In genomic region chr1:86731416-86731815, GRCh38 we compare ENCODE assay signal across 28 cellular contexts.
"Had no signal": no experiment of that assay in that cellular context is flagged by ENCODE, and none has a peak within 500 bp of the region (broad histone marks: within the 10 kb centered on the region; RNA-seq: fewer than 3 reads in every experiment).

No MANE protein-coding gene starts in this region.

- H3K4me1 Mint-ChIP-seq: activated CD4-positive, alpha-beta T cell treated with anti-CD3 and anti-CD28 coated beads for 36 hours; activated naive CD4-positive, alpha-beta T cell treated with anti-CD3 and anti-CD28 coated beads, Interleukin-2, amount 10 ng/mL, durations not matched to agents 7 days and 5 days; central memory CD8-positive, alpha-beta T cell had no signal

- H3K9me3 ChIP-seq: adrenal gland, body of pancreas, esophagus squamous epithelium, gastroesophageal sphincter, heart right ventricle had no signal

- H3K27ac ChIP-seq: adrenal gland, body of pancreas, coronary artery, dorsolateral prefrontal cortex, epithelial cell of prostate, esophagus squamous epithelium, gastroesophageal sphincter, heart right ventricle had no signal

- H3K4me1 ChIP-seq: adrenal gland, body of pancreas, esophagus squamous epithelium, gastroesophageal sphincter had no signal

- DNase-seq: activated CD4-positive, alpha-beta memory T cell treated with anti-CD3 and anti-CD28 coated beads, Interleukin-2, amount 10 ng/mL, durations not matched to agents 7 days and 5 days; activated CD4-positive, alpha-beta T cell treated with anti-CD3 and anti-CD28 coated beads for 36 hours; activated CD4-positive, alpha-beta T cell treated with anti-CD3 and anti-CD28 coated beads, Interleukin-2, amount 10 ng/mL, durations not matched to agents 24 days and 14 days; activated CD4-positive, CD25-positive, alpha-beta regulatory T cell; activated CD4-positive, CD25-positive, alpha-beta regulatory T cell treated with anti-CD3 and anti-CD28 coated beads, Interleukin-2, amount 50 U/mL, for 72 hours; activated CD8-positive, alpha-beta memory T cell treated with anti-CD3 and anti-CD28 coated beads, Interleukin-2, amount 50 U/mL, for 48 hours; activated gamma-delta T cell; activated naive CD4-positive, alpha-beta T cell; activated naive CD4-positive, alpha-beta T cell treated with anti-CD3 and anti-CD28 coated beads, Interleukin-2, amount 10 ng/mL, durations not matched to agents 7 days and 5 days; activated T-cell treated with anti-CD3 and anti-CD28 coated beads for 4 hours; activated T-cell treated with anti-CD3 and anti-CD28 coated beads, Interleukin-2, amount 50 U/mL, for 24 hours; activated T-cell treated with anti-CD3 and anti-CD28 coated beads, Interleukin-2, amount 50 U/mL, for 72 hours; adrenal gland; amygdala; aorta; body of pancreas; dorsolateral prefrontal cortex; effector memory CD4-positive, alpha-beta T cell; esophagus squamous epithelium; foreskin melanocyte; heart right ventricle; T-helper 2 cell had no signal

- H3K4me3 Mint-ChIP-seq: activated CD4-positive, alpha-beta memory T cell treated with anti-CD3 and anti-CD28 coated beads, Interleukin-2, amount 10 ng/mL, durations not matched to agents 7 days and 5 days; activated CD4-positive, alpha-beta T cell treated with anti-CD3 and anti-CD28 coated beads for 36 hours; activated CD4-positive, alpha-beta T cell treated with anti-CD3 and anti-CD28 coated beads, Interleukin-2, amount 10 ng/mL, durations not matched to agents 24 days and 14 days; activated naive CD4-positive, alpha-beta T cell treated with anti-CD3 and anti-CD28 coated beads, Interleukin-2, amount 10 ng/mL, durations not matched to agents 7 days and 5 days; activated T-cell treated with anti-CD3 and anti-CD28 coated beads, Interleukin-2, amount 50 U/mL, for 24 hours; activated T-cell treated with anti-CD3 and anti-CD28 coated beads, Interleukin-2, amount 50 U/mL, for 72 hours; central memory CD8-positive, alpha-beta T cell; dendritic cell treated with granulocyte-macrophage colony-stimulating factor and Interleukin-4, amounts not matched to agents 40 ng/mL and 50 ng/mL, for 4 days had no signal

- H3K27ac Mint-ChIP-seq: activated CD4-positive, alpha-beta memory T cell treated with anti-CD3 and anti-CD28 coated beads, Interleukin-2, amount 10 ng/mL, durations not matched to agents 7 days and 5 days; activated CD4-positive, alpha-beta T cell treated with anti-CD3 and anti-CD28 coated beads for 36 hours; activated CD4-positive, alpha-beta T cell treated with anti-CD3 and anti-CD28 coated beads, Interleukin-2, amount 10 ng/mL, durations not matched to agents 24 days and 14 days; activated naive CD4-positive, alpha-beta T cell treated with anti-CD3 and anti-CD28 coated beads, Interleukin-2, amount 10 ng/mL, durations not matched to agents 7 days and 5 days; activated naive CD4-positive, alpha-beta T cell treated with anti-CD3 and anti-CD28 coated beads, Interleukin-2, amount 50 U/mL, for 72 hours; activated T-cell treated with anti-CD3 and anti-CD28 coated beads, Interleukin-2, amount 50 U/mL, for 72 hours; dendritic cell treated with granulocyte-macrophage colony-stimulating factor and Interleukin-4, amounts not matched to agents 40 ng/mL and 50 ng/mL, for 4 days had no signal

- H3K4me3 ChIP-seq: adrenal gland, body of pancreas, coronary artery, dorsolateral prefrontal cortex, esophagus squamous epithelium, gastroesophageal sphincter, heart right ventricle had no signal

- H3K27me3 Mint-ChIP-seq: activated CD4-positive, alpha-beta memory T cell treated with anti-CD3 and anti-CD28 coated beads, Interleukin-2, amount 10 ng/mL, durations not matched to agents 7 days and 5 days; activated CD4-positive, alpha-beta T cell treated with anti-CD3 and anti-CD28 coated beads for 36 hours; activated CD4-positive, alpha-beta T cell treated with anti-CD3 and anti-CD28 coated beads, Interleukin-2, amount 10 ng/mL, durations not matched to agents 24 days and 14 days; activated naive CD4-positive, alpha-beta T cell treated with anti-CD3 and anti-CD28 coated beads, Interleukin-2, amount 10 ng/mL, durations not matched to agents 7 days and 5 days; activated T-cell treated with anti-CD3 and anti-CD28 coated beads, Interleukin-2, amount 50 U/mL, for 24 hours; central memory CD8-positive, alpha-beta T cell; dendritic cell treated with granulocyte-macrophage colony-stimulating factor and Interleukin-4, amounts not matched to agents 40 ng/mL and 50 ng/mL, for 4 days had no signal

- ATAC-seq: activated CD4-positive, alpha-beta T cell treated with anti-CD3 and anti-CD28 coated beads for 36 hours; activated naive CD4-positive, alpha-beta T cell treated with anti-CD3 and anti-CD28 coated beads, Interleukin-2, amount 50 U/mL, for 72 hours; activated T-cell treated with anti-CD3 and anti-CD28 coated beads, Interleukin-2, amount 50 U/mL, for 72 hours; body of pancreas; gastroesophageal sphincter; heart right ventricle had no signal

- H3K9me3 Mint-ChIP-seq: activated CD4-positive, alpha-beta memory T cell treated with anti-CD3 and anti-CD28 coated beads, Interleukin-2, amount 10 ng/mL, durations not matched to agents 7 days and 5 days; activated CD4-positive, alpha-beta T cell treated with anti-CD3 and anti-CD28 coated beads, Interleukin-2, amount 10 ng/mL, durations not matched to agents 24 days and 14 days; activated naive CD4-positive, alpha-beta T cell treated with anti-CD3 and anti-CD28 coated beads, Interleukin-2, amount 10 ng/mL, durations not matched to agents 7 days and 5 days; activated naive CD4-positive, alpha-beta T cell treated with anti-CD3 and anti-CD28 coated beads, Interleukin-2, amount 50 U/mL, for 72 hours; activated T-cell treated with anti-CD3 and anti-CD28 coated beads, Interleukin-2, amount 50 U/mL, for 24 hours; activated T-cell treated with anti-CD3 and anti-CD28 coated beads, Interleukin-2, amount 50 U/mL, for 72 hours; central memory CD8-positive, alpha-beta T cell; dendritic cell treated with granulocyte-macrophage colony-stimulating factor and Interleukin-4, amounts not matched to agents 40 ng/mL and 50 ng/mL, for 4 days had no signal

- H3K27me3 ChIP-seq: adrenal gland, body of pancreas, dorsolateral prefrontal cortex, esophagus squamous epithelium, gastroesophageal sphincter, heart right ventricle had no signal
